8 cellular contexts compared by ENCODE assay signal in the genomic region with DNA sequence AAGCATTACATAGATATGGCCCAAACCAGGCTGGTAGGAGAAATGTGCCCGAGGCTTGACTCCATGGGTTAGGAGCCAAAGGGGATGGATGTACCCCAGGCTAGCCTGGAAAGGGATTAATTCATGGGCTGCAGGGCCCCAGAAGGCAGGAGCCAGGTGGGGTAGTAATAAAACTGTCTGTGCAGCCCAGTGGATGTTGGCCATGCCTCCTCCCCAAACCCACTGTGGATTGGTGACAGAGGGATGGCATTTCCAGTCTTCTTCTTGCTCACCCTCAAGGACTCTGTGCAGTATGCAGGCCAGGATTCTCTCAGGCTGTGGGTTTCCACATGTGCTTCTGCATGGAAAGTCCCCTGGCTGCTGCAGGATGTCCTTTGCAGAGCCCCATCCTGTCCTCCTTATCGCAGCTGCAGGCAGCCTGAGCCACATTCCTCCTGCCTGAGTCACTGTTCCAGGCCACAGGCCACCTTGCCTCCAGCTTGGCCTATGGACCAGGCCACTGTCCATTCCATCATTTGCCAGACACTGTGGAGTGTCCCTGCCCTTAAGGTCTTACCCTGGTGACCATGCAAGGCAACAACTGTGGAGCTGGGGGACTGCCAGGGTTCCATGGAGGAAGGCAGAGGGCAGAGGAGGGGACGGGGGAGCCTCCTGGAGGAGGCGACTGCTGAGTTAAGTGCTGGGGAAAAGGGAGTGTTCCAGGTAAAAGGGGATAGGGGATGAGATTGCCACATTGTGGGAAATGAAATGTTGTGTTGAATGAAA. TPM values are rescaled to one million over a fixed set of nuclear protein-coding genes. Genes with fewer than 3 reads are reported as not detected.
DNase-seq lines count a peak whose midpoint lies in the region; ATAC-seq and TF ChIP-seq lines count a peak whose summit lies in the region.

No MANE protein-coding gene starts in this region.

- intact Hi-C loops in HCT116 (cut with micrococcal nuclease), result no loop called here

- peak overlapping the region in 1 of 2 experiments; percentile 4; a peak in 1 of 4 replicates for H3K4me3 ChIP-seq in HCT116 (replicated peaks in 1 of 2; ENCODE audit: low read depth in 1 of 2, low read length in 2 of 2)
- no peak overlapping the region for H3K4me3 ChIP-seq in right atrium auricular region
- no peak overlapping the region for H3K4me3 ChIP-seq in subcutaneous abdominal adipose tissue (ENCODE audit: low read depth in 1 of 5, low read length in 5 of 5)

- DNase-seq in AG08395 (ENCODE audit: low spot score) (peak; percentile 62), HCT116 (ENCODE audit: low read depth, low spot score) (peak; percentile 34), T-helper 17 cell (no peak), right atrium auricular region (ENCODE audit: low spot score) (peak; percentile 83), NCI-H446 (lab: John Stamatoyannopoulos, UW) (no peak)
- DNase-seq in activated CD4-positive, alpha-beta T cell treated with anti-CD3 and anti-CD28 coated beads, Interleukin-2, amount 50 U/mL, for 4 hours, result no peak

- H3K9ac ChIP-seq in HCT116 (ENCODE audit: low read length) (no peak overlapping the region; the same call in 1 of the 2 replicates), subcutaneous abdominal adipose tissue (ENCODE audit: low read length in 5 of 5) (no peak overlapping the region)

- H2AFZ ChIP-seq in HCT116 (ENCODE audit: low read depth, low read length, poor library complexity, severe bottlenecking), result peak overlapping the region; percentile 20

- POLR2A ChIA-PET in HCT116 (lab: Charles Lee), result interaction anchor here (0.6 kb wide), 1 partner anchor 64 kb away, joined by 3 read pairs; no protein-coding TSS in a partner anchor

- CTCF ChIA-PET in HCT116 (lab: Charles Lee), result interaction anchor here (0.6 kb wide), 1 partner anchor 72 kb away, joined by 3 read pairs; no protein-coding TSS in a partner anchor

- no peaks in the 10 kb centered on the region for H3K27me3 Mint-ChIP-seq in T-helper 17 cell

- RAD21 ChIA-PET in HCT116 (lab: Charles Lee; ENCODE audit: low non-redundant PET in 1 of 2, low total read pairs in 2 of 2, uncharacterized antibody in 2 of 2, unreplicated experiment in 2 of 2), result no interaction called here

- H3K4me3 Mint-ChIP-seq in T-helper 17 cell, result no peak overlapping the region

- no peak for TF ChIP-seq RAD21 in HCT116 (IDR thresholded peaks at IDR 0.05; ENCODE audit: low read depth)

- no peaks in the 10 kb centered on the region for H4K20me1 ChIP-seq in HCT116 (ENCODE audit: insufficient read depth)

- H3K27ac ChIP-seq in HCT116 (ENCODE audit: low read depth, low read length) (peak overlapping the region; percentile 47), right atrium auricular region (peak overlapping the region; percentile 3 to 65), subcutaneous abdominal adipose tissue (ENCODE audit: low read depth, low read length) (peak overlapping the region; percentile 18)

- H3K79me2 ChIP-seq in HCT116 (ENCODE audit: insufficient read depth, low read length), result no peaks in the 10 kb centered on the region

- H3K36me3 Mint-ChIP-seq in T-helper 17 cell (ENCODE audit: low read depth), result no peaks in the 10 kb centered on the region

- TF ChIP-seq CTCF in HCT116 (IDR thresholded peaks at IDR 0.05 in 2 of 3, conservative IDR thresholded peaks at IDR 0.05 in 1 of 3; ENCODE audit: borderline replicate concordance in 1 of 3, insufficient read depth in 1 of 3, low read depth in 2 of 3, low read length in 2 of 3), result no peak
- no peak for TF ChIP-seq CTCF in right atrium auricular region (IDR thresholded peaks at IDR 0.05)

- H3K4me1 ChIP-seq in HCT116 (ENCODE audit: control insufficient read depth in 1 of 2, insufficient read depth in 2 of 2, low read length in 2 of 2) (peaks cover 41 to 59% of the 10 kb centered on the region in 2 experiments), right atrium auricular region (peaks cover 0 to 23% of the 10 kb centered on the region in 2 donors), subcutaneous abdominal adipose tissue (ENCODE audit: control insufficient read depth in 5 of 5, insufficient read depth in 5 of 5, low read length in 5 of 5) (peaks cover 0 to 49% (median 17%) of the 10 kb centered on the region in 5 donors)

- peak; percentile 89 for ATAC-seq in HCT116
- peak; percentile 42 for ATAC-seq in T-helper 17 cell
- no peak for ATAC-seq in HG02571 (IDR thresholded peaks at IDR 0.05; ENCODE audit: unreplicated experiment)

- H3K4me1 Mint-ChIP-seq in T-helper 17 cell, result peaks cover 7% of the 10 kb centered on the region

- no peak for TF ChIP-seq POLR2A in HCT116 (IDR thresholded peaks at IDR 0.05; ENCODE audit: borderline replicate concordance, extremely low read depth, insufficient read depth, insufficient read length)

- H3K27ac Mint-ChIP-seq in T-helper 17 cell, result peak overlapping the region; percentile 60

- H3K9me3 ChIP-seq in HCT116 (ENCODE audit: control insufficient read depth in 1 of 2, insufficient read depth in 1 of 2, low read depth in 1 of 2, low read length in 2 of 2), result no peaks in the 10 kb centered on the region
- no peaks in the 10 kb centered on the region for H3K9me3 ChIP-seq in T-helper 17 cell (ENCODE audit: control insufficient read depth, low read length, poor library complexity, severe bottlenecking)
- no peaks in the 10 kb centered on the region for H3K9me3 ChIP-seq in right atrium auricular region
- no peaks in the 10 kb centered on the region for H3K9me3 ChIP-seq in subcutaneous abdominal adipose tissue (ENCODE audit: control insufficient read depth in 5 of 5, low read length in 5 of 5)

- H3K9me2 ChIP-seq in HCT116 (ENCODE audit: insufficient read depth), result no peaks in the 10 kb centered on the region

- H3K36me3 ChIP-seq in HCT116 (ENCODE audit: control insufficient read depth in 1 of 2, insufficient read depth in 2 of 2, low read length in 2 of 2), result no peaks in the 10 kb centered on the region
- no peaks in the 10 kb centered on the region for H3K36me3 ChIP-seq in right atrium auricular region
- no peaks in the 10 kb centered on the region for H3K36me3 ChIP-seq in subcutaneous abdominal adipose tissue (ENCODE audit: control insufficient read depth in 5 of 5, insufficient read depth in 5 of 5, low read length in 5 of 5)

- BruUV-seq in HCT116 (replicated peaks; lab: Mats Ljungman, UMichigan), result no TSS peak

- H3K27me3 ChIP-seq in HCT116 (ENCODE audit: insufficient read depth, low read length) (no peaks in the 10 kb centered on the region), right atrium auricular region (no peaks in the 10 kb centered on the region), subcutaneous abdominal adipose tissue (ENCODE audit: control insufficient read depth in 5 of 5, insufficient read depth in 4 of 5, low read length in 5 of 5) (no peaks in the 10 kb centered on the region)

- H3K4me2 ChIP-seq in HCT116 (ENCODE audit: low read length), result peak overlapping the region; percentile 72

TF ChIP-seq in HCT116, 20 proteins besides CTCF, POLR2A, EP300 and RAD21 (continues in another document):
- TF ChIP-seq JUND (IDR thresholded peaks at IDR 0.05), result peak; percentile 90
- peak; percentile 75 for TF ChIP-seq FOSL1 (IDR thresholded peaks at IDR 0.05; ENCODE audit: low read depth)
- TF ChIP-seq, protein P1, sequence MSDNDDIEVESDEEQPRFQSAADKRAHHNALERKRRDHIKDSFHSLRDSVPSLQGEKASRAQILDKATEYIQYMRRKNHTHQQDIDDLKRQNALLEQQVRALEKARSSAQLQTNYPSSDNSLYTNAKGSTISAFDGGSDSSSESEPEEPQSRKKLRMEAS (IDR thresholded peaks at IDR 0.05), result peak; percentile 60; the same call in 1 of the 2 replicates
- TF ChIP-seq CBX3 (IDR thresholded peaks at IDR 0.05; ENCODE audit: low read depth), result peak; percentile 86; the same call in 1 of the 2 replicates
- TF ChIP-seq YY1 (IDR thresholded peaks at IDR 0.05; ENCODE audit: extremely low read depth, insufficient replicate concordance, low read depth, low read length), result peak; percentile 62
- TF ChIP-seq SP1 (IDR thresholded peaks at IDR 0.05; ENCODE audit: low read depth), result peak; percentile 59; the same call in 1 of the 2 replicates
- TF ChIP-seq, protein P2, sequence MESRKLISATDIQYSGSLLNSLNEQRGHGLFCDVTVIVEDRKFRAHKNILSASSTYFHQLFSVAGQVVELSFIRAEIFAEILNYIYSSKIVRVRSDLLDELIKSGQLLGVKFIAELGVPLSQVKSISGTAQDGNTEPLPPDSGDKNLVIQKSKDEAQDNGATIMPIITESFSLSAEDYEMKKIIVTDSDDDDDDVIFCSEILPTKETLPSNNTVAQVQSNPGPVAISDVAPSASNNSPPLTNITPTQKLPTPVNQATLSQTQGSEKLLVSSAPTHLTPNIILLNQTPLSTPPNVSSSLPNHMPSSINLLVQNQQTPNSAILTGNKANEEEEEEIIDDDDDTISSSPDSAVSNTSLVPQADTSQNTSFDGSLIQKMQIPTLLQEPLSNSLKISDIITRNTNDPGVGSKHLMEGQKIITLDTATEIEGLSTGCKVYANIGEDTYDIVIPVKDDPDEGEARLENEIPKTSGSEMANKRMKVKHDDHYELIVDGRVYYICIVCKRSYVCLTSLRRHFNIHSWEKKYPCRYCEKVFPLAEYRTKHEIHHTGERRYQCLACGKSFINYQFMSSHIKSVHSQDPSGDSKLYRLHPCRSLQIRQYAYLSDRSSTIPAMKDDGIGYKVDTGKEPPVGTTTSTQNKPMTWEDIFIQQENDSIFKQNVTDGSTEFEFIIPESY (IDR thresholded peaks at IDR 0.05; ENCODE audit: extremely low read depth, insufficient replicate concordance, low read length), result no peak

RNA-seq across cellular contexts. Expression of a gene that starts 38.9 kb away (rescaled TPM):
- total RNA-seq in HCT116 (2021; ENCODE audit: unreplicated experiment) (30.7 TPM), T-helper 17 cell (10 to 100 TPM; 20.9 to 21.3 TPM), right atrium auricular region (10 to 100 TPM; 11.1 to 13.9 TPM)
- 19.5 and 25.0 TPM in 2 replicates for polyA plus RNA-seq in HCT116 (2012)

Comparison
In these comparisons a context has a peak if more than half of its experiments do, and no peak if none do; other contexts are left out.
1. DNase-seq: peak in AG08395 (single experiment), HCT116 (single experiment) and right atrium auricular region (single experiment); none in T-helper 17 cell (0 of 3), NCI-H446 (0 of 2) and activated CD4-positive, alpha-beta T cell treated with anti-CD3 and anti-CD28 coated beads, Interleukin-2, amount 50 U/mL, for 4 hours (0 of 2).
2. Peak in every context shown above with its lines, with median percentiles within 50 percentile points of each other: H3K27ac ChIP-seq.